ENCODE assay signal across 23 cellular contexts in genomic region chr2:35501076-35501475, GRCh38.
DNase-seq lines count a peak whose midpoint lies in the region; ATAC-seq, FAIRE-seq and TF ChIP-seq lines count a peak whose summit lies in the region.
"Had no signal": no experiment of that assay in that cellular context is flagged by ENCODE, and none has a peak within 500 bp of the region (broad histone marks: within the 10 kb centered on the region; RNA-seq: fewer than 3 reads in every experiment).

No MANE protein-coding gene starts in this region.

- DNase-seq in EL = peak; percentile 29
- DNase-seq in LoVo (ENCODE audit: low spot score) = peak; percentile 5
- DNase-seq in bronchial epithelial cell (ENCODE audit: low read depth) = peak; percentile 30
- DNase-seq in iris pigment epithelial cell (ENCODE audit: low read depth) = peak; percentile 23
- no peak for DNase-seq in NCI-H2196 treated with DMSO at 0.1 percent for 48 hours (lab: John Stamatoyannopoulos, UW; ENCODE audit: unreplicated experiment)
- no peak for DNase-seq in GM12891 (ENCODE audit: insufficient read length, low spot score)
- DNase-seq in central memory CD4-positive, alpha-beta T cell = no peak
- DNase-seq: ACHN; CD4-positive, alpha-beta T cell; COR-L47; DMS 273 treated with DMSO at 0.1 percent for 48 hours; DMS79 treated with DMSO at 0.1 percent for 48 hours; IMR-90; NCI-H1436; NCI-H187 treated with DMSO at 0.1 percent for 48 hours; NCI-H2107; NCI-H510A treated with DMSO at 0.1 percent for 48 hours; NCI-H748 treated with DMSO at 0.1 percent for 48 hours had no signal

- TF ChIP-seq CTCF in bronchial epithelial cell (IDR thresholded peaks at IDR 0.05; ENCODE audit: insufficient read depth, low read length, severe bottlenecking) = no peak

- no peaks in the 10 kb centered on the region for H3K36me3 ChIP-seq in bronchial epithelial cell (ENCODE audit: control insufficient read depth, insufficient read depth, low read length)
- H3K36me3 ChIP-seq: BLaER1, SJSA1 had no signal

- no peak for ATAC-seq in GM19395 (IDR thresholded peaks at IDR 0.05; ENCODE audit: unreplicated experiment)

- no peak overlapping the region for H3K4me3 ChIP-seq in bronchial epithelial cell (ENCODE audit: low read depth, low read length)
- H3K4me3 ChIP-seq: BLaER1, SJSA1 had no signal

- H3K27me3 ChIP-seq in bronchial epithelial cell (ENCODE audit: control insufficient read depth, insufficient read depth, low read length) = no peaks in the 10 kb centered on the region
- H3K27me3 ChIP-seq: BLaER1, SJSA1 had no signal

- no peak for TF ChIP-seq POLR2A in GM12891 (IDR thresholded peaks at IDR 0.05; ENCODE audit: low read depth, low read length)

- FAIRE-seq in bronchial epithelial cell (lab: Jason Lieb, UNC) = no peak
- FAIRE-seq in GM12891 (lab: Jason Lieb, UNC) = no peak
- FAIRE-seq: GM12892, H1 had no signal

TF ChIP-seq in GM12891, 5 proteins besides CTCF, POLR2A, EP300 and RAD21:
- TF ChIP-seq TAF1 (IDR thresholded peaks at IDR 0.05; ENCODE audit: low read depth, low read length) (no peak), SPI1 (IDR thresholded peaks at IDR 0.05; ENCODE audit: low read depth, low read length) (no peak), POU2F2 (IDR thresholded peaks at IDR 0.05; ENCODE audit: low read depth, low read length) (no peak), PAX5 (IDR thresholded peaks at IDR 0.05; ENCODE audit: insufficient read depth, low read length, severe bottlenecking) (no peak), POLR2AphosphoS5 (IDR thresholded peaks at IDR 0.05; ENCODE audit: low read depth, low read length) (no peak)

Comparison
In these comparisons a context has a peak if more than half of its experiments do, and no peak if none do; other contexts are left out.
1. DNase-seq: peak in EL (single experiment), LoVo (single experiment), bronchial epithelial cell (single experiment) and iris pigment epithelial cell (single experiment); none in NCI-H2196 treated with DMSO at 0.1 percent for 48 hours (single experiment), GM12891 (single experiment) and central memory CD4-positive, alpha-beta T cell (single experiment).